In genomic region chr9:92048924-92049625, GRCh38 we compare ENCODE assay signal across 23 cellular contexts.
DNase-seq lines count a peak whose midpoint lies in the region; ATAC-seq, FAIRE-seq and TF ChIP-seq lines count a peak whose summit lies in the region.
"Had no signal": no experiment of that assay in that cellular context is flagged by ENCODE, and none has a peak within 500 bp of the region (broad histone marks: within the 10 kb centered on the region; RNA-seq: fewer than 3 reads in every experiment).

No MANE protein-coding gene starts in this region.

- H3K9me3 ChIP-seq in H1 (ENCODE audit: insufficient read depth in 2 of 2, low read depth in 1 of 2, low read length in 1 of 2) (no peaks in the 10 kb centered on the region; a peak in 1 of 4 replicates), Karpas-422 (ENCODE audit: low read length) (no peaks in the 10 kb centered on the region)
- H3K9me3 ChIP-seq: esophagus muscularis mucosa, SK-N-SH, thoracic aorta had no signal

- H3K79me2 ChIP-seq in H1 (ENCODE audit: control insufficient read depth in 1 of 2, insufficient read depth in 2 of 2, low read length in 2 of 2) (0 out of 4 replicates have a peak, but pooled peaks cover 0 to 6% of the 10 kb centered on the region in 2 experiments), Karpas-422 (ENCODE audit: low read length) (0 out of 2 replicates have a peak, but pooled peaks cover 3% of the 10 kb centered on the region)
- H3K79me2 ChIP-seq: parathyroid adenoma had no signal

- DNase-seq in ELF-1 (ENCODE audit: low read depth, low spot score), result peak; percentile 79
- peak; percentile 36 for DNase-seq in LHCN-M2 (ENCODE audit: low read depth)
- no peak for DNase-seq in H1 (ENCODE audit: low read depth in 1 of 2, low spot score in 2 of 2)
- no peak for DNase-seq in Karpas-422
- no peak for DNase-seq in NCI-H2227 (lab: John Stamatoyannopoulos, UW; ENCODE audit: unreplicated experiment)
- DNase-seq in activated naive CD4-positive, alpha-beta T cell treated with anti-CD3 and anti-CD28 coated beads, Interleukin-2, amount 50 U/mL, for 72 hours (ENCODE audit: low spot score in 2 of 2), result no peak
- DNase-seq in activated T-helper 1 cell treated with anti-CD3 and anti-CD28 coated beads, Interleukin-12 subunit alpha, Interleukin-12 subunit beta, Interleukin-2, Interleukin-4 antibody, amounts not matched to agents 30 ng/mL and 10 ng/mL and 1 ng/mL, durations not matched to agents 14 hours and 24 hours and 36 hours (ENCODE audit: low spot score), result no peak
- DNase-seq: activated CD4-positive, alpha-beta T cell treated with anti-CD3 and anti-CD28 coated beads for 36 hours; activated CD8-positive, alpha-beta memory T cell treated with anti-CD3 and anti-CD28 coated beads, Interleukin-2, amount 50 U/mL, for 48 hours; activated naive CD4-positive, alpha-beta T cell treated with anti-CD3 and anti-CD28 coated beads for 36 hours; brain microvascular endothelial cell; KG1; left ventricle myocardium inferior; NCI-H1105 treated with DMSO at 0.1 percent for 48 hours; NCI-H524; SK-N-SH had no signal

- ATAC-seq in activated naive CD4-positive, alpha-beta T cell treated with anti-CD3 and anti-CD28 coated beads, Interleukin-2, amount 50 U/mL, for 72 hours, result no peak
- ATAC-seq: activated CD4-positive, alpha-beta T cell treated with anti-CD3 and anti-CD28 coated beads for 36 hours had no signal

- H3K27me3 ChIP-seq in H1 (replicated peaks in 1 of 4; ENCODE audit: control insufficient read depth in 3 of 4, extremely low read depth in 1 of 4, insufficient read depth in 3 of 4, low read length in 3 of 4) (no peaks in the 10 kb centered on the region), Karpas-422 (ENCODE audit: low read length) (no peaks in the 10 kb centered on the region)
- H3K27me3 ChIP-seq: brain microvascular endothelial cell, esophagus muscularis mucosa had no signal

- FAIRE-seq in H1 (lab: Jason Lieb, UNC), result peak; percentile 74
- FAIRE-seq: GM18507 had no signal

- no peak overlapping the region for H2BK20ac ChIP-seq in H1 (ENCODE audit: low read length)

- peaks cover 90% of the 10 kb centered on the region for H3K36me3 Mint-ChIP-seq in nephron (ENCODE audit: low read depth)
- H3K36me3 Mint-ChIP-seq in activated naive CD4-positive, alpha-beta T cell treated with anti-CD3 and anti-CD28 coated beads, Interleukin-2, amount 50 U/mL, for 72 hours, result peaks cover 34 to 60% of the 10 kb centered on the region in 2 donors
- H3K36me3 Mint-ChIP-seq in activated T-helper 1 cell treated with anti-CD3 and anti-CD28 coated beads, Interleukin-12 subunit alpha, Interleukin-12 subunit beta, Interleukin-2, Interleukin-4 antibody, amounts not matched to agents 30 ng/mL and 10 ng/mL and 1 ng/mL, durations not matched to agents 14 hours and 24 hours and 36 hours (ENCODE audit: low read depth), result peaks cover 54% of the 10 kb centered on the region

- H2AK5ac ChIP-seq in H1 (ENCODE audit: low read depth, low read length), result no peak overlapping the region

- peak overlapping the region; percentile 17; the same call in 1 of the 2 replicates for H3K18ac ChIP-seq in H1 (ENCODE audit: extremely low read depth, low read length)

- peaks cover 0 to 16% (median 9%) of the 10 kb centered on the region in 4 experiments; a peak in 5 of 7 replicates for H3K4me1 ChIP-seq in H1 (replicated peaks in 1 of 4; ENCODE audit: control insufficient read depth in 3 of 4, insufficient read depth in 4 of 4, low read length in 3 of 4)
- no peaks in the 10 kb centered on the region for H3K4me1 ChIP-seq in Karpas-422 (ENCODE audit: low read length)
- H3K4me1 ChIP-seq: esophagus muscularis mucosa, left ventricle myocardium inferior, parathyroid adenoma had no signal

- no peak for TF ChIP-seq CTCF in H1 (IDR thresholded peaks at IDR 0.05; ENCODE audit: control extremely low read depth in 1 of 3, insufficient read depth in 1 of 3, low read depth in 1 of 3, low read length in 3 of 3)
- no peak for TF ChIP-seq CTCF in nephron (IDR thresholded peaks at IDR 0.05; ENCODE audit: unreplicated experiment in 3 of 3)

- H3K36me3 ChIP-seq in H1 (ENCODE audit: control insufficient read depth in 2 of 4, insufficient read depth in 4 of 4, low read length in 3 of 4) (peaks cover 9 to 34% (median 20%) of the 10 kb centered on the region in 4 experiments), Karpas-422 (ENCODE audit: insufficient read depth, low read length) (peaks cover 35% of the 10 kb centered on the region)

- H4K8ac ChIP-seq in H1 (ENCODE audit: extremely low read depth, insufficient read depth, low read length), result no peak overlapping the region

- no peak for TF ChIP-seq EP300 in H1 (IDR thresholded peaks at IDR 0.05; ENCODE audit: borderline replicate concordance in 1 of 2, low read depth in 2 of 2, low read length in 2 of 2)

- POLR2A ChIA-PET in H1 (lab: Charles Lee; ENCODE audit: partially characterized antibody), result no interaction called here

- no peak overlapping the region for H3K56ac ChIP-seq in H1 (replicated peaks; ENCODE audit: insufficient read length, low read depth, low read length)

- no peak overlapping the region for H2BK5ac ChIP-seq in H1 (ENCODE audit: low read depth, low read length)

- no peak overlapping the region for H3K4ac ChIP-seq in H1 (replicated peaks; ENCODE audit: insufficient read length, low read depth, low read length)

- no peak for TF ChIP-seq POLR2A in H1 (IDR thresholded peaks at IDR 0.05; ENCODE audit: control extremely low read depth in 1 of 2, low read depth in 2 of 2, low read length in 2 of 2)

- H3K27ac ChIP-seq in H1 (ENCODE audit: low read depth, low read length) (no peak overlapping the region), Karpas-422 (ENCODE audit: low read length) (no peak overlapping the region)
- H3K27ac ChIP-seq: brain microvascular endothelial cell, esophagus muscularis mucosa, left ventricle myocardium inferior, parathyroid adenoma, skin epidermis, thoracic aorta had no signal

- peaks cover 4% of the 10 kb centered on the region for H3K9me3 Mint-ChIP-seq in nephron
- H3K9me3 Mint-ChIP-seq in activated naive CD4-positive, alpha-beta T cell treated with anti-CD3 and anti-CD28 coated beads, Interleukin-2, amount 50 U/mL, for 72 hours, result peaks cover 5 to 6% of the 10 kb centered on the region in 2 donors
- peaks cover 4% of the 10 kb centered on the region for H3K9me3 Mint-ChIP-seq in activated T-helper 1 cell treated with anti-CD3 and anti-CD28 coated beads, Interleukin-12 subunit alpha, Interleukin-12 subunit beta, Interleukin-2, Interleukin-4 antibody, amounts not matched to agents 30 ng/mL and 10 ng/mL and 1 ng/mL, durations not matched to agents 14 hours and 24 hours and 36 hours

- WGBS in H1 (ENCODE audit: extremely low coverage in 1 of 2, insufficient coverage in 1 of 2, insufficient read length in 1 of 2, insufficient replicate concordance in 2 of 2, low coverage in 1 of 2, low lambda C conversion rate in 2 of 2, missing lambda C conversion rate in 1 of 2), 2 experiments, result 58% methylated on average over 12 of the region's 12 CpGs; no CpG with 5 or more reads in 1 of the 2 experiments

- H3K9me2 ChIP-seq in Karpas-422 (replicated peaks; ENCODE audit: insufficient read depth, low read length), result 0 out of 2 replicates have a peak, but pooled peaks cover 3% of the 10 kb centered on the region
- H3K9me2 ChIP-seq: SK-N-SH had no signal

- CTCF ChIA-PET in H1 (lab: Charles Lee; ENCODE audit: partially characterized antibody), result no interaction called here

- H3K14ac ChIP-seq in H1 (ENCODE audit: insufficient read length), result no peak overlapping the region

- no peak overlapping the region for H4K91ac ChIP-seq in H1 (replicated peaks; ENCODE audit: insufficient read length, low read length)

- H4K20me1 ChIP-seq in H1 (replicated peaks in 1 of 2; ENCODE audit: control insufficient read depth in 1 of 2, insufficient read depth in 2 of 2, low read length in 2 of 2), result no peaks in the 10 kb centered on the region
- no peaks in the 10 kb centered on the region for H4K20me1 ChIP-seq in Karpas-422 (ENCODE audit: insufficient read depth, low read depth, low read length)

- no peaks in the 10 kb centered on the region for H3K27me3 Mint-ChIP-seq in nephron (ENCODE audit: low read depth)
- no peaks in the 10 kb centered on the region for H3K27me3 Mint-ChIP-seq in activated T-helper 1 cell treated with anti-CD3 and anti-CD28 coated beads, Interleukin-12 subunit alpha, Interleukin-12 subunit beta, Interleukin-2, Interleukin-4 antibody, amounts not matched to agents 30 ng/mL and 10 ng/mL and 1 ng/mL, durations not matched to agents 14 hours and 24 hours and 36 hours (ENCODE audit: insufficient read depth)
- H3K27me3 Mint-ChIP-seq: activated CD4-positive, alpha-beta T cell treated with anti-CD3 and anti-CD28 coated beads for 36 hours; B cell had no signal

- peak overlapping the region; percentile 32 to 35; a peak in 3 of 4 replicates for H3K4me2 ChIP-seq in H1 (ENCODE audit: insufficient read depth in 1 of 2, low read depth in 2 of 2, low read length in 2 of 2)
- H3K4me2 ChIP-seq in Karpas-422 (ENCODE audit: low read depth, low read length, poor library complexity, severe bottlenecking), result no peak overlapping the region
- H3K4me2 ChIP-seq: SK-N-SH had no signal

- no peak overlapping the region for H2BK12ac ChIP-seq in H1 (ENCODE audit: low read depth, low read length)

- no peak overlapping the region for H3K4me3 Mint-ChIP-seq in nephron
- no peak overlapping the region for H3K4me3 Mint-ChIP-seq in activated T-helper 1 cell treated with anti-CD3 and anti-CD28 coated beads, Interleukin-12 subunit alpha, Interleukin-12 subunit beta, Interleukin-2, Interleukin-4 antibody, amounts not matched to agents 30 ng/mL and 10 ng/mL and 1 ng/mL, durations not matched to agents 14 hours and 24 hours and 36 hours
- H3K4me3 Mint-ChIP-seq: activated CD4-positive, alpha-beta T cell treated with anti-CD3 and anti-CD28 coated beads for 36 hours; activated naive CD4-positive, alpha-beta T cell treated with anti-CD3 and anti-CD28 coated beads for 36 hours; B cell had no signal

- H3K23ac ChIP-seq in H1 (ENCODE audit: insufficient read length), result no peak overlapping the region

- H3K4me3 ChIP-seq in H1 (ENCODE audit: extremely low read depth in 1 of 4, insufficient read depth in 2 of 4, low read depth in 3 of 4, low read length in 4 of 4) (peak overlapping the region in 1 of 4 experiments; percentile 30; a peak in 2 of 8 replicates), Karpas-422 (ENCODE audit: low read length) (no peak overlapping the region)
- H3K4me3 ChIP-seq: esophagus muscularis mucosa, left ventricle myocardium inferior, skin epidermis, thoracic aorta had no signal

- TF ChIP-seq RAD21 in H1 (IDR thresholded peaks at IDR 0.05 in 1 of 2, conservative IDR thresholded peaks at IDR 0.05 in 1 of 2; ENCODE audit: low read depth in 2 of 2, low read length in 2 of 2), result no peak

- intact Hi-C loops in activated T-helper 1 cell treated with anti-CD3 and anti-CD28 coated beads, Interleukin-12 subunit alpha, Interleukin-12 subunit beta, Interleukin-2, Interleukin-4 antibody, amounts not matched to agents 30 ng/mL and 10 ng/mL and 1 ng/mL, durations not matched to agents 14 hours and 24 hours and 36 hours (cut with micrococcal nuclease), result loop anchor here (5.0 kb wide), 1 partner anchor 922 kb away; no protein-coding TSS in a partner anchor

- H3K4me1 Mint-ChIP-seq in nephron, result peaks cover 9% of the 10 kb centered on the region
- no peaks in the 10 kb centered on the region for H3K4me1 Mint-ChIP-seq in activated T-helper 1 cell treated with anti-CD3 and anti-CD28 coated beads, Interleukin-12 subunit alpha, Interleukin-12 subunit beta, Interleukin-2, Interleukin-4 antibody, amounts not matched to agents 30 ng/mL and 10 ng/mL and 1 ng/mL, durations not matched to agents 14 hours and 24 hours and 36 hours (ENCODE audit: low read depth)
- H3K4me1 Mint-ChIP-seq: activated CD4-positive, alpha-beta T cell treated with anti-CD3 and anti-CD28 coated beads for 36 hours; B cell had no signal

- peak overlapping the region in 2 of 3 experiments; percentile 4 to 79 for H3K27ac Mint-ChIP-seq in nephron
- no peak overlapping the region for H3K27ac Mint-ChIP-seq in activated naive CD4-positive, alpha-beta T cell treated with anti-CD3 and anti-CD28 coated beads, Interleukin-2, amount 50 U/mL, for 72 hours
- H3K27ac Mint-ChIP-seq in activated T-helper 1 cell treated with anti-CD3 and anti-CD28 coated beads, Interleukin-12 subunit alpha, Interleukin-12 subunit beta, Interleukin-2, Interleukin-4 antibody, amounts not matched to agents 30 ng/mL and 10 ng/mL and 1 ng/mL, durations not matched to agents 14 hours and 24 hours and 36 hours, result no peak overlapping the region
- H3K27ac Mint-ChIP-seq: activated CD4-positive, alpha-beta T cell treated with anti-CD3 and anti-CD28 coated beads for 36 hours; activated naive CD4-positive, alpha-beta T cell treated with anti-CD3 and anti-CD28 coated beads for 36 hours; B cell had no signal

- H3K23me2 ChIP-seq in H1 (ENCODE audit: low read depth, low read length), result no peaks in the 10 kb centered on the region

- peak overlapping the region; percentile 12 for H4K5ac ChIP-seq in H1 (ENCODE audit: insufficient read length, low read depth, low read length)

- no peak overlapping the region for H2BK120ac ChIP-seq in H1 (replicated peaks; ENCODE audit: low read depth, low read length)

- H2AFZ ChIP-seq in H1 (ENCODE audit: low read length) (no peak overlapping the region), Karpas-422 (ENCODE audit: low read length) (no peak overlapping the region)
- H2AFZ ChIP-seq: parathyroid adenoma had no signal

- H3K9ac ChIP-seq in H1 (replicated peaks in 1 of 4; ENCODE audit: extremely low read depth in 1 of 4, low read depth in 3 of 4, low read length in 3 of 4), result no peak overlapping the region
- H3K9ac ChIP-seq in Karpas-422 (ENCODE audit: low read length), result no peak overlapping the region
- H3K9ac ChIP-seq: parathyroid adenoma, SK-N-SH had no signal

- H2BK15ac ChIP-seq in H1 (ENCODE audit: low read length), result no peak overlapping the region

- H3K79me1 ChIP-seq in H1 (ENCODE audit: low read depth, low read length), result 0 out of 2 replicates have a peak, but pooled peaks cover 3% of the 10 kb centered on the region

Comparison
In these comparisons a context has a peak if more than half of its experiments do, and no peak if none do; other contexts are left out.
1. DNase-seq: peak in ELF-1 (single experiment) and LHCN-M2 (single experiment); none in H1 (0 of 2), Karpas-422 (single experiment), NCI-H2227 (single experiment), activated naive CD4-positive, alpha-beta T cell treated with anti-CD3 and anti-CD28 coated beads, Interleukin-2, amount 50 U/mL, for 72 hours (0 of 2) and activated T-helper 1 cell treated with anti-CD3 and anti-CD28 coated beads, Interleukin-12 subunit alpha, Interleukin-12 subunit beta, Interleukin-2, Interleukin-4 antibody, amounts not matched to agents 30 ng/mL and 10 ng/mL and 1 ng/mL, durations not matched to agents 14 hours and 24 hours and 36 hours (single experiment).
2. H3K27ac Mint-ChIP-seq: peak in nephron (2 of 3); none in activated naive CD4-positive, alpha-beta T cell treated with anti-CD3 and anti-CD28 coated beads, Interleukin-2, amount 50 U/mL, for 72 hours (0 of 2) and activated T-helper 1 cell treated with anti-CD3 and anti-CD28 coated beads, Interleukin-12 subunit alpha, Interleukin-12 subunit beta, Interleukin-2, Interleukin-4 antibody, amounts not matched to agents 30 ng/mL and 10 ng/mL and 1 ng/mL, durations not matched to agents 14 hours and 24 hours and 36 hours (single experiment).